Comparison of ENCODE assay signal across 15 cellular contexts in the genomic region with DNA sequence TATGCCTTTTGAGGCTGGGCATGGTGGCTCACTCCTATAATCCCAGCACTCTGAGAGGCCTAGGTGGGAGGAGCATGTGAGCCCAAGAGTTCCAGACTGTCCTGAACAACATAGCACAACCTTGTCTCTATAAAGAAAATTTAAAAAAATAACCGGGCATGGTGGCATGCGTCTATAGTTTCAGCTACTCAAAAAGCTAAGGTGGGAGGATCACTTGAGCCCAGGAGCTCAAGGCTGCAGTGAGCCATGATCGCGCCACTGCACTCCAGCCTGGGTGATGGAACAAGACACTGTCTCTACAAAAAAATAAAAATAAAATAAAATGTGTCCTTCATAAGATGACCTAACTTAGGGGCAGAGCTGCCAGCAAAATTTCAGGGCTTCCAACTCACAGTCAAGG. TPM values are rescaled to one million over a fixed set of nuclear protein-coding genes. Genes with fewer than 3 reads are reported as not detected.
"Had no signal": no experiment of that assay in that cellular context is flagged by ENCODE, and none has a peak within 500 bp of the region (broad histone marks: within the 10 kb centered on the region; RNA-seq: fewer than 3 reads in every experiment).

No MANE protein-coding gene starts in this region.

- H3K4me3 ChIP-seq: upper lobe of left lung had no signal

- H3K36me3 ChIP-seq: upper lobe of left lung, WERI-Rb-1 had no signal

- H3K27me3 ChIP-seq: upper lobe of left lung had no signal

- H3K9me3 ChIP-seq: upper lobe of left lung had no signal

- DNase-seq: activated CD4-positive, alpha-beta T cell treated with anti-CD3 and anti-CD28 coated beads for 4 hours; activated CD8-positive, alpha-beta memory T cell treated with anti-CD3 and anti-CD28 coated beads, Interleukin-2, amount 50 U/mL, for 48 hours; activated CD8-positive, alpha-beta T cell treated with anti-CD3 and anti-CD28 coated beads for 36 hours; activated naive CD8-positive, alpha-beta T cell treated with anti-CD3 and anti-CD28 coated beads, Interleukin-2, amount 10 ng/mL, durations not matched to agents 7 days and 5 days; anterior cingulate cortex; effector CD4-positive, alpha-beta T cell; kidney; retina; small intestine; T-helper 9 cell; upper lobe of left lung; WERI-Rb-1 had no signal

- ATAC-seq: activated CD8-positive, alpha-beta T cell treated with anti-CD3 and anti-CD28 coated beads for 36 hours; stimulated activated effector memory CD8-positive, alpha-beta T cell treated with anti-CD3 and anti-CD28 coated beads, Interleukin-12 subunit alpha, Interleukin-12 subunit beta, amount 100 ng/mL, for 72 hours had no signal

- H3K27ac ChIP-seq: WERI-Rb-1 had no signal

RNA-seq across cellular contexts. Expression of a gene that starts 12.6 kb away (rescaled TPM):
- total RNA-seq: activated CD8-positive, alpha-beta T cell treated with anti-CD3 and anti-CD28 coated beads for 36 hours; activated naive CD8-positive, alpha-beta T cell treated with anti-CD3 and anti-CD28 coated beads, Interleukin-2, amount 10 ng/mL, durations not matched to agents 7 days and 5 days; endothelial cell of umbilical vein; myocyte had no signal
- polyA plus RNA-seq: endothelial cell of umbilical vein had no signal
